ENCODE assay signal across 25 cellular contexts in the genomic region with DNA sequence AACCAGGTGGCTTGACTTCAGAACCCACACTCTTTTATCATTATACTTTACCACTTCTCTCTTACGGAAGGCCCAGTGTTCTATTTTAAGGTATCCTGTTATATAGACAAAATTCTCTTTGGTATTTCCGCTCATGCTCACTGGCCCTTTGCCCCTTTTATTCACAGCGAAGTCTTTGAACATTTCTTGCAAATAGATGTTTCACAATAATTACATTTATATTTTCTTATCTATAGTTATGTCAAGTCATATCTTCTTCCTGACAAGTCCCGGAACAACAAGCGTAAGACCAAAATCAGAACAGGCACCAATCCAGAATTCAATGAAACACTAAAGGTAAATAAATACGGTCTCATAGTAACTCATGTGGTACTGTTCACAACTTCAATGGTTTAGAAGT.
DNase-seq lines count a peak whose midpoint lies in the region; ATAC-seq, FAIRE-seq and TF ChIP-seq lines count a peak whose summit lies in the region.
"Had no signal": no experiment of that assay in that cellular context is flagged by ENCODE, and none has a peak within 500 bp of the region (broad histone marks: within the 10 kb centered on the region; RNA-seq: fewer than 3 reads in every experiment).

No MANE protein-coding gene starts in this region.

- dilution Hi-C loops in endothelial cell of umbilical vein (cut with MboI; ENCODE audit: extremely low pct_ligation_motif_present, low sequenced_read_pairs) = no loop called here

- peaks cover 2% of the 10 kb centered on the region for H3K36me3 ChIP-seq in astrocyte (ENCODE audit: insufficient read depth, low read length)
- H3K36me3 ChIP-seq in endothelial cell of umbilical vein (ENCODE audit: control insufficient read depth in 2 of 2, extremely low read depth in 1 of 2, insufficient read depth in 2 of 2, low read length in 2 of 2) = no peaks in the 10 kb centered on the region
- H3K36me3 ChIP-seq in pancreas = no peaks in the 10 kb centered on the region
- no peaks in the 10 kb centered on the region for H3K36me3 ChIP-seq in endodermal cell (ENCODE audit: control insufficient read depth, insufficient read depth, low read length)
- no peaks in the 10 kb centered on the region for H3K36me3 ChIP-seq in tibial artery
- H3K36me3 ChIP-seq: SJCRH30 had no signal

- H3K4me3 ChIP-seq in astrocyte (ENCODE audit: insufficient read depth, low read depth, low read length) (no peak overlapping the region), endothelial cell of umbilical vein (replicated peaks in 1 of 3; ENCODE audit: insufficient read depth in 1 of 3, low read depth in 1 of 3, low read length in 3 of 3) (no peak overlapping the region), pancreas (no peak overlapping the region), endodermal cell (ENCODE audit: low read length) (no peak overlapping the region), tibial artery (no peak overlapping the region)
- H3K4me3 ChIP-seq: GM12878, GM23338, PC-9, SJCRH30 had no signal

- H3K9ac ChIP-seq in astrocyte (ENCODE audit: low read length) = no peak overlapping the region
- no peak overlapping the region for H3K9ac ChIP-seq in endothelial cell of umbilical vein (replicated peaks; ENCODE audit: extremely low read depth, insufficient read depth, low read length)
- H3K9ac ChIP-seq in endodermal cell (ENCODE audit: extremely low read depth, low read length, poor library complexity, severe bottlenecking) = no peak overlapping the region

- H3K79me2 ChIP-seq in astrocyte (ENCODE audit: insufficient read depth, low read length) = no peaks in the 10 kb centered on the region
- H3K79me2 ChIP-seq in endothelial cell of umbilical vein (ENCODE audit: control insufficient read depth, insufficient read depth, low read length) = no peaks in the 10 kb centered on the region

- peak; percentile 21 to 62 for DNase-seq in NOMO-1 (lab: John Stamatoyannopoulos, UW; ENCODE audit: unreplicated experiment in 2 of 2)
- no peak for DNase-seq in NOMO-1 treated with dmso at 0.1 percent for 144 hours (lab: John Stamatoyannopoulos, UW; ENCODE audit: unreplicated experiment)
- peak; percentile 75 for DNase-seq in astrocyte (ENCODE audit: low read depth)
- peak; percentile 43 for DNase-seq in endothelial cell of umbilical vein (ENCODE audit: low read depth, low spot score)
- DNase-seq in pancreas = peak in 1 of 6 donors; percentile 26
- DNase-seq in endodermal cell = no peak
- DNase-seq in left ventricle myocardium superior = no peak
- no peak for DNase-seq in tibial artery
- DNase-seq: 8988T; Caco-2; CD4-positive, CD25-positive, alpha-beta regulatory T cell; GF-D8; Karpas-422; NCI-H1092 treated with DMSO at 0.1 percent for 48 hours; NCI-H146; NCI-H2029 treated with DMSO at 0.1 percent for 48 hours; NCI-H2171; NK-92 treated with Interleukin-12 subunit alpha and Interleukin-12 subunit beta, amount 100 ng/mL, for 24 hours; PC-9; SJCRH30 had no signal

- H3K4me1 Mint-ChIP-seq in astrocyte (ENCODE audit: low read depth, unreplicated experiment) (no peaks in the 10 kb centered on the region), endodermal cell (peaks cover 7% of the 10 kb centered on the region)
- H3K4me1 Mint-ChIP-seq: CD4-positive, CD25-positive, alpha-beta regulatory T cell had no signal

- intact Hi-C loops in endothelial cell of umbilical vein (cut with micrococcal nuclease) = no loop called here
- intact Hi-C loops in pancreas (cut with DNase I) = no loop called here
- intact Hi-C loops in left ventricle myocardium superior (cut with micrococcal nuclease) = no loop called here
- intact Hi-C loops in tibial artery (cut with DNase I; ENCODE audit: low total_unique reads) = no loop called here

- H3K9me3 Mint-ChIP-seq in astrocyte (ENCODE audit: unreplicated experiment) (no peaks in the 10 kb centered on the region), endodermal cell (peaks cover 44% of the 10 kb centered on the region)
- H3K9me3 Mint-ChIP-seq: GM23338 had no signal

- H3K4me2 ChIP-seq in astrocyte (ENCODE audit: low read length) (no peak overlapping the region), endothelial cell of umbilical vein (ENCODE audit: insufficient read depth, low read length) (peak overlapping the region; percentile 42)
- H3K4me2 ChIP-seq: GM23338, PC-9 had no signal

- TF ChIP-seq CTCF in astrocyte (IDR thresholded peaks at IDR 0.05; ENCODE audit: insufficient read depth, low read depth, low read length) (no peak), endothelial cell of umbilical vein (IDR thresholded peaks at IDR 0.05; ENCODE audit: extremely low read depth in 1 of 2, insufficient read depth in 1 of 2, low read depth in 1 of 2, low read length in 2 of 2) (no peak), pancreas (IDR thresholded peaks at IDR 0.05) (no peak), endodermal cell (conservative IDR thresholded peaks at IDR 0.05) (no peak), tibial artery (IDR thresholded peaks at IDR 0.05) (no peak)

- H3K27ac Mint-ChIP-seq in astrocyte (ENCODE audit: unreplicated experiment) (no peak overlapping the region), endodermal cell (no peak overlapping the region)
- H3K27ac Mint-ChIP-seq: CD4-positive, CD25-positive, alpha-beta regulatory T cell; GM23338; IgD-negative memory B cell had no signal

- H3K9me3 ChIP-seq in astrocyte (ENCODE audit: insufficient read depth, low read depth, low read length) (no peaks in the 10 kb centered on the region), endothelial cell of umbilical vein (replicated peaks; ENCODE audit: control insufficient read depth, insufficient read depth, low read length) (no peaks in the 10 kb centered on the region), pancreas (no peaks in the 10 kb centered on the region), endodermal cell (ENCODE audit: control insufficient read depth, low read length) (no peaks in the 10 kb centered on the region), tibial artery (no peaks in the 10 kb centered on the region)
- H3K9me3 ChIP-seq: Caco-2, SJCRH30 had no signal

- no peak for FAIRE-seq in astrocyte (lab: Jason Lieb, UNC)
- FAIRE-seq in endothelial cell of umbilical vein (lab: Jason Lieb, UNC) = peak; percentile 42
- no peak for FAIRE-seq in pancreas (lab: Jason Lieb, UNC)
- FAIRE-seq: GM12878 had no signal

- WGBS in pancreas, 2 donors = 11 to 27% methylated on average over 6 of the region's 6 CpGs
- 100% methylated on average over 3 of the region's 6 CpGs; no CpG with 5 or more reads in 1 of the 2 experiments for WGBS in endodermal cell (ENCODE audit: insufficient coverage in 1 of 2, insufficient read length in 1 of 2), 2 experiments

- no peak for TF ChIP-seq POLR2A in endothelial cell of umbilical vein (IDR thresholded peaks at IDR 0.05; ENCODE audit: low read depth, low read length)

- ATAC-seq in pancreas (peak; percentile 76 to 87 (median 84)), left ventricle myocardium superior (no peak)
- ATAC-seq: GM12878, GM23338, HCT116 had no signal

- H3K4me1 ChIP-seq in astrocyte (ENCODE audit: insufficient read depth, low read length) (no peaks in the 10 kb centered on the region), endothelial cell of umbilical vein (ENCODE audit: control insufficient read depth, extremely low read depth, insufficient read depth, low read length) (peaks cover 14% of the 10 kb centered on the region), pancreas (no peaks in the 10 kb centered on the region), endodermal cell (ENCODE audit: control insufficient read depth, insufficient read depth, low read length) (no peaks in the 10 kb centered on the region), tibial artery (no peaks in the 10 kb centered on the region)
- H3K4me1 ChIP-seq: Caco-2, SJCRH30 had no signal

- no peaks in the 10 kb centered on the region for H3K36me3 Mint-ChIP-seq in astrocyte (ENCODE audit: low read depth, unreplicated experiment)
- H3K36me3 Mint-ChIP-seq in endodermal cell (ENCODE audit: low read depth) = no peaks in the 10 kb centered on the region
- H3K36me3 Mint-ChIP-seq: CD4-positive, CD25-positive, alpha-beta regulatory T cell; IgD-negative memory B cell had no signal

- no peak overlapping the region for H3K27ac ChIP-seq in astrocyte (ENCODE audit: low read depth, low read length)
- H3K27ac ChIP-seq in endothelial cell of umbilical vein (ENCODE audit: insufficient read depth, low read depth, low read length) = peak overlapping the region; percentile 29
- no peak overlapping the region for H3K27ac ChIP-seq in pancreas
- H3K27ac ChIP-seq in endodermal cell (ENCODE audit: low read depth, low read length) = no peak overlapping the region
- H3K27ac ChIP-seq in tibial artery = no peak overlapping the region
- H3K27ac ChIP-seq: HL-60, PC-9, SJCRH30 had no signal

- POLR2A ChIA-PET in endothelial cell of umbilical vein (lab: Charles Lee) = no interaction called here

- CTCF ChIA-PET in endothelial cell of umbilical vein (lab: Charles Lee) = no interaction called here

- H4K20me1 ChIP-seq in astrocyte (ENCODE audit: insufficient read depth, low read length) = no peaks in the 10 kb centered on the region
- no peaks in the 10 kb centered on the region for H4K20me1 ChIP-seq in endothelial cell of umbilical vein (replicated peaks; ENCODE audit: control insufficient read depth, extremely low read depth, insufficient read depth, low read length)

- BruUV-seq in endothelial cell of umbilical vein (replicated peaks; lab: Mats Ljungman, UMichigan) = no TSS peak

- no peak overlapping the region for H2AFZ ChIP-seq in astrocyte (ENCODE audit: low read depth, low read length)
- H2AFZ ChIP-seq in endothelial cell of umbilical vein (ENCODE audit: low read depth, low read length) = no peak overlapping the region
- H2AFZ ChIP-seq: GM23338, PC-9 had no signal

- H3K9me1 ChIP-seq in endothelial cell of umbilical vein (replicated peaks; ENCODE audit: control insufficient read depth, extremely low read depth, insufficient read depth, low read length) = no peaks in the 10 kb centered on the region

- H3K27me3 Mint-ChIP-seq in astrocyte (ENCODE audit: low read depth, unreplicated experiment) (no peaks in the 10 kb centered on the region), endodermal cell (ENCODE audit: insufficient read depth) (no peaks in the 10 kb centered on the region)
- H3K27me3 Mint-ChIP-seq: CD4-positive, CD25-positive, alpha-beta regulatory T cell had no signal

- H3K27me3 ChIP-seq in astrocyte (ENCODE audit: insufficient read depth, low read length) = no peaks in the 10 kb centered on the region
- no peaks in the 10 kb centered on the region for H3K27me3 ChIP-seq in endothelial cell of umbilical vein (ENCODE audit: control insufficient read depth in 2 of 2, insufficient read depth in 2 of 2, low read length in 2 of 2)
- no peaks in the 10 kb centered on the region for H3K27me3 ChIP-seq in pancreas
- H3K27me3 ChIP-seq in endodermal cell (ENCODE audit: control insufficient read depth, insufficient read depth, low read length, poor library complexity, severe bottlenecking) = no peaks in the 10 kb centered on the region
- no peaks in the 10 kb centered on the region for H3K27me3 ChIP-seq in tibial artery
- H3K27me3 ChIP-seq: SJCRH30 had no signal

- no peak overlapping the region for H3K4me3 Mint-ChIP-seq in astrocyte (ENCODE audit: unreplicated experiment)
- H3K4me3 Mint-ChIP-seq in endodermal cell = no peak overlapping the region
- H3K4me3 Mint-ChIP-seq: CD4-positive, CD25-positive, alpha-beta regulatory T cell; GM23338 had no signal

TF ChIP-seq in endothelial cell of umbilical vein, 7 proteins besides CTCF, POLR2A, EP300 and RAD21 (continues in another document):
- no peak for TF ChIP-seq FOS (IDR thresholded peaks at IDR 0.05; ENCODE audit: borderline replicate concordance, insufficient read depth, low read length)

Comparison
In these comparisons a context has a peak if more than half of its experiments do, and no peak if none do; other contexts are left out.
1. DNase-seq: peak in NOMO-1 (2 of 2), astrocyte (single experiment) and endothelial cell of umbilical vein (single experiment); none in NOMO-1 treated with dmso at 0.1 percent for 144 hours (single experiment), endodermal cell (single experiment), left ventricle myocardium superior (single experiment) and tibial artery (0 of 2).